Comparison of ENCODE assay signal across 24 cellular contexts in the genomic region with DNA sequence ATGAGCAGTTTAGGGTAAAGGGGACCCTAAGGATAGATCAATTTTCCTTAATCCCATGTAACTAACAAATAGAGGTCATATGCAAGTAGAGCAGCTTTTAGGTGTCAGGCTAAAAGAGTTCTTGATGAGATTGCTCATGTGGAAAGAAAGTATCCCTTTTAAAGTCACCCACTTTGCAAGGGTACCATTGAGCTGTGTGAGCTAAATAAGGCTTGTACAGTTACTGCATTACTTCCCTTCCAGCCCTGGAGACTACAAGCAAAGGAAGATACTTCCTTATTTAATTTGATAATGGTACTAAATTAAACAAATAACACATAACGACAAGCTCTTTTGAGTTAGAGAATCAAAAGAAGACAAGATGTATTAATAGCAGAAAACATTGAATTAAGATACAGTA.
A peak's percentile ranks its signal among the peaks of the same experiment; 100 is the strongest.
DNase-seq lines count a peak whose midpoint lies in the region; ATAC-seq, FAIRE-seq and TF ChIP-seq lines count a peak whose summit lies in the region.
"Had no signal": no experiment of that assay in that cellular context is flagged by ENCODE, and none has a peak within 500 bp of the region (broad histone marks: within the 10 kb centered on the region; RNA-seq: fewer than 3 reads in every experiment).

No MANE protein-coding gene starts in this region.

- H3K27ac ChIP-seq in liver (ENCODE audit: low read depth in 1 of 2, low read length in 2 of 2): peak overlapping the region; percentile 50 to 67
- no peak overlapping the region for H3K27ac ChIP-seq in HepG2 (ENCODE audit: extremely low read length, insufficient read depth, low read length)
- H3K27ac ChIP-seq in Karpas-422 (ENCODE audit: low read length): no peak overlapping the region
- H3K27ac ChIP-seq in GM12878 (ENCODE audit: control insufficient read depth, insufficient read depth): no peak overlapping the region
- H3K27ac ChIP-seq: A549, PC-9, SK-N-MC had no signal

- no peak overlapping the region; the same call in 1 of the 2 replicates for H3K4me2 ChIP-seq in HepG2 (ENCODE audit: low read depth, low read length)
- H3K4me2 ChIP-seq in Karpas-422 (ENCODE audit: low read depth, low read length, poor library complexity, severe bottlenecking): no peak overlapping the region
- no peak overlapping the region for H3K4me2 ChIP-seq in GM12878 (ENCODE audit: control insufficient read depth, insufficient read depth)
- H3K4me2 ChIP-seq: A549, PC-9 had no signal

- CTCF ChIA-PET in HepG2 (lab: Yijun Ruan, JAX; ENCODE audit: low intra/inter-chr PET ratio, low total read pairs): no interaction called here
- CTCF ChIA-PET in GM12878 (lab: Yijun Ruan, JAX): no interaction called here

- in situ Hi-C loops in HepG2 (cut with HindIII; ENCODE audit: extremely low pct_ligation_motif_present, low pct_unique_long_range_greater_than_20kb): no loop called here
- in situ Hi-C loops in GM12878 (cut with MboI): no loop called here

- RAD21 ChIA-PET in GM12878 (lab: Charles Lee; ENCODE audit: unreplicated experiment): no interaction called here

- H2AFZ ChIP-seq in HepG2 (ENCODE audit: low read length): no peak overlapping the region
- no peak overlapping the region for H2AFZ ChIP-seq in Karpas-422 (ENCODE audit: low read length)
- H2AFZ ChIP-seq in GM12878 (ENCODE audit: control insufficient read depth, low read depth, low read length): no peak overlapping the region
- H2AFZ ChIP-seq: PC-9 had no signal

- no peaks in the 10 kb centered on the region for H4K20me1 ChIP-seq in HepG2 (ENCODE audit: insufficient read depth, low read length)
- no peaks in the 10 kb centered on the region for H4K20me1 ChIP-seq in Karpas-422 (ENCODE audit: insufficient read depth, low read depth, low read length)
- H4K20me1 ChIP-seq in GM12878 (ENCODE audit: control insufficient read depth, insufficient read depth): no peaks in the 10 kb centered on the region

- no peaks in the 10 kb centered on the region for H3K9me2 ChIP-seq in Karpas-422 (replicated peaks; ENCODE audit: insufficient read depth, low read length)

- H3K4me3 ChIP-seq in liver (ENCODE audit: low read depth in 1 of 3, low read length in 3 of 3) (no peak overlapping the region), HepG2 (replicated peaks in 1 of 3; ENCODE audit: insufficient read depth in 1 of 3, low read depth in 2 of 3, low read length in 3 of 3) (no peak overlapping the region), Karpas-422 (ENCODE audit: low read length) (no peak overlapping the region), GM12878 (no peak overlapping the region)
- H3K4me3 ChIP-seq: A549, PC-9, SK-N-MC had no signal

- TF ChIP-seq POLR2A in HepG2 (IDR thresholded peaks at IDR 0.05; ENCODE audit: insufficient read depth in 1 of 2, low read depth in 2 of 2, low read length in 2 of 2): no peak
- TF ChIP-seq POLR2A in GM12878 (IDR thresholded peaks at IDR 0.05; ENCODE audit: low read depth, low read length): no peak

- H3K27me3 ChIP-seq in liver (ENCODE audit: control insufficient read depth in 4 of 4, insufficient read depth in 4 of 4, low read length in 3 of 4) (no peaks in the 10 kb centered on the region), HepG2 (ENCODE audit: control insufficient read depth in 1 of 2, insufficient read depth in 2 of 2, low read length in 2 of 2) (no peaks in the 10 kb centered on the region), Karpas-422 (ENCODE audit: low read length) (no peaks in the 10 kb centered on the region), GM12878 (replicated peaks in 1 of 2; ENCODE audit: control insufficient read depth in 2 of 2, insufficient read depth in 2 of 2, low read length in 1 of 2) (no peaks in the 10 kb centered on the region; a peak in 1 of 4 replicates)
- H3K27me3 ChIP-seq: BE2C had no signal

- TF ChIP-seq RAD21 in liver (IDR thresholded peaks at IDR 0.05) (no peak), HepG2 (CRISPR knock-in tag; IDR thresholded peaks at IDR 0.05) (no peak), GM12878 (IDR thresholded peaks at IDR 0.05; ENCODE audit: insufficient read depth, low read depth, low read length) (no peak)

- DNase-seq in HepG2 (ENCODE audit: low spot score): no peak
- DNase-seq in Karpas-422: peak; percentile 51
- no peak for DNase-seq in GM12878 (ENCODE audit: low read depth, low spot score)
- no peak for DNase-seq in kidney glomerular epithelial cell (lab: John Stamatoyannopoulos, UW)
- no peak for DNase-seq in OCI-M2 (lab: John Stamatoyannopoulos, UW; ENCODE audit: unreplicated experiment)
- DNase-seq: BE2C; Caco-2; CD4-positive, alpha-beta T cell; GDM1; H7; KG1; NCI-H1105 treated with DMSO at 0.1 percent for 48 hours; NCI-H1694; NCI-H2081 treated with DMSO at 0.1 percent for 48 hours; NCI-H446 treated with DMSO at 0.1 percent for 48 hours; NCI-H526 treated with DMSO at 0.1 percent for 48 hours; PC-9; RPMI8226; SHP77 had no signal

- WGBS in liver: 35% methylated on average over 1 of the region's 1 CpG
- 3% methylated on average over 1 of the region's 1 CpG for WGBS in HepG2 (ENCODE audit: low lambda C conversion rate)
- 0% methylated on average over 1 of the region's 1 CpG for WGBS in GM12878 (ENCODE audit: insufficient coverage, insufficient replicate concordance, low lambda C conversion rate, missing lambda C conversion rate)

- TF ChIP-seq CTCF in liver (IDR thresholded peaks at IDR 0.05; ENCODE audit: low read depth, low read length, missing input control): no peak
- TF ChIP-seq CTCF in HepG2 (CRISPR knock-in tag; IDR thresholded peaks at IDR 0.05): no peak
- no peak for TF ChIP-seq CTCF in GM12878 (IDR thresholded peaks at IDR 0.05 in 2 of 3, conservative IDR thresholded peaks at IDR 0.05 in 1 of 3; ENCODE audit: control insufficient read depth in 2 of 3, extremely low read depth in 1 of 3, insufficient read depth in 1 of 3, low read depth in 3 of 3, low read length in 3 of 3)

- H3K9ac ChIP-seq in liver (ENCODE audit: low read depth in 1 of 2, low read length in 2 of 2): no peak overlapping the region
- no peak overlapping the region for H3K9ac ChIP-seq in HepG2 (ENCODE audit: insufficient read depth, low read depth, low read length)
- no peak overlapping the region for H3K9ac ChIP-seq in Karpas-422 (ENCODE audit: low read length)
- no peak overlapping the region for H3K9ac ChIP-seq in GM12878 (ENCODE audit: control insufficient read depth, insufficient read depth, low read length)

- no peak for ATAC-seq in HepG2
- ATAC-seq in GM12878: peak; percentile 53
- no peak for ATAC-seq in GM18502 (IDR thresholded peaks at IDR 0.05; ENCODE audit: poor library complexity, unreplicated experiment)
- no peak for ATAC-seq in GM18907 (IDR thresholded peaks at IDR 0.05; ENCODE audit: unreplicated experiment)
- ATAC-seq: A549 had no signal

- H3K36me3 ChIP-seq in liver (ENCODE audit: control insufficient read depth in 4 of 4, insufficient read depth in 3 of 4, low read depth in 1 of 4, low read length in 3 of 4) (no peaks in the 10 kb centered on the region), HepG2 (replicated peaks in 1 of 2; ENCODE audit: control insufficient read depth in 1 of 2, insufficient read depth in 2 of 2, low read length in 2 of 2) (no peaks in the 10 kb centered on the region), Karpas-422 (ENCODE audit: insufficient read depth, low read length) (no peaks in the 10 kb centered on the region), GM12878 (ENCODE audit: control insufficient read depth in 2 of 2, insufficient read depth in 2 of 2, low read length in 1 of 2) (no peaks in the 10 kb centered on the region)
- H3K36me3 ChIP-seq: BE2C had no signal

- FAIRE-seq in HepG2 (lab: Jason Lieb, UNC) (no peak), GM12878 (lab: Jason Lieb, UNC) (no peak)
- FAIRE-seq: A549 had no signal

- H3K9me3 ChIP-seq in liver (ENCODE audit: control insufficient read depth in 4 of 4, low read length in 3 of 4): no peaks in the 10 kb centered on the region
- no peaks in the 10 kb centered on the region for H3K9me3 ChIP-seq in HepG2 (ENCODE audit: low read length)
- H3K9me3 ChIP-seq in Karpas-422 (ENCODE audit: low read length): no peaks in the 10 kb centered on the region
- H3K9me3 ChIP-seq in GM12878 (replicated peaks; ENCODE audit: control insufficient read depth, insufficient read depth, low read length): no peaks in the 10 kb centered on the region
- H3K9me3 ChIP-seq: A549, BE2C, Caco-2 had no signal

- intact Hi-C loops in HepG2 (cut with micrococcal nuclease; ENCODE audit: unreplicated experiment): no loop called here
- intact Hi-C loops in GM12878 (cut with micrococcal nuclease; ENCODE audit: unreplicated experiment): loop anchor here (5.0 kb wide), 1 partner anchor 121 kb away; no protein-coding TSS in a partner anchor

- no peaks in the 10 kb centered on the region for H3K79me2 ChIP-seq in HepG2 (ENCODE audit: insufficient read depth, low read length)
- no peaks in the 10 kb centered on the region for H3K79me2 ChIP-seq in Karpas-422 (ENCODE audit: low read length)
- H3K79me2 ChIP-seq in GM12878 (ENCODE audit: control insufficient read depth, insufficient read depth, low read length): no peaks in the 10 kb centered on the region

- no TSS peak for BruUV-seq in HepG2 (replicated peaks; lab: Mats Ljungman, UMichigan)
- BruUV-seq in GM12878 (replicated peaks; lab: Mats Ljungman, UMichigan): no TSS peak

- POLR2A ChIA-PET in HepG2 (lab: Yijun Ruan, JAX) (no interaction called here), GM12878 (lab: Charles Lee) (no interaction called here)

- no peak for TF ChIP-seq EP300 in HepG2 (IDR thresholded peaks at IDR 0.05; ENCODE audit: low read depth in 2 of 2, low read length in 2 of 2)
- no peak for TF ChIP-seq EP300 in HepG2 (CRISPR knock-in tag; IDR thresholded peaks at IDR 0.05; ENCODE audit: borderline replicate concordance)
- no peak for TF ChIP-seq EP300 in GM12878 (IDR thresholded peaks at IDR 0.05; ENCODE audit: borderline replicate concordance in 1 of 2, control insufficient read depth in 1 of 2, low read depth in 2 of 2, low read length in 2 of 2)

- SMC1A ChIA-PET in GM12878 (lab: Charles Lee; ENCODE audit: uncharacterized antibody, unreplicated experiment): no interaction called here

- H3K4me1 ChIP-seq in liver (ENCODE audit: control insufficient read depth in 4 of 4, insufficient read depth in 4 of 4, low read length in 3 of 4): peaks cover 6 to 32% (median 23%) of the 10 kb centered on the region in 4 donors
- peaks cover 34% of the 10 kb centered on the region for H3K4me1 ChIP-seq in HepG2 (ENCODE audit: insufficient read depth, low read length)
- peaks cover 26% of the 10 kb centered on the region for H3K4me1 ChIP-seq in Karpas-422 (ENCODE audit: low read length)
- no peaks in the 10 kb centered on the region for H3K4me1 ChIP-seq in GM12878 (ENCODE audit: control insufficient read depth, insufficient read depth, low read length)
- H3K4me1 ChIP-seq: BE2C, Caco-2 had no signal

TF ChIP-seq in liver, 16 proteins besides CTCF, POLR2A, EP300 and RAD21 (continues in another document):
- TF ChIP-seq GABPA (IDR thresholded peaks at IDR 0.05 in 1 of 2, conservative IDR thresholded peaks at IDR 0.05 in 1 of 2): no peak
- TF ChIP-seq EGR1 (IDR thresholded peaks at IDR 0.05; ENCODE audit: low read depth in 2 of 2): no peak

TF ChIP-seq in HepG2, 621 proteins besides CTCF, POLR2A, EP300 and RAD21 (continues in another document):
- TF ChIP-seq NAIF1 (CRISPR knock-in tag; IDR thresholded peaks at IDR 0.05; ENCODE audit: borderline replicate concordance) (no peak), SSRP1 (CRISPR knock-in tag; IDR thresholded peaks at IDR 0.05) (no peak)

TF ChIP-seq in GM12878, 131 proteins besides CTCF, POLR2A, EP300 and RAD21 (continues in another document):
- TF ChIP-seq NR2C2 (IDR thresholded peaks at IDR 0.05; ENCODE audit: borderline replicate concordance, control insufficient read depth, insufficient read length, low read depth): no peak

Comparison
In these comparisons a context has a peak if more than half of its experiments do, and no peak if none do; other contexts are left out.
1. H3K27ac ChIP-seq: peak in liver (2 of 2); none in HepG2 (single experiment), Karpas-422 (single experiment) and GM12878 (single experiment).